ENCODE assay signal across 1 cellular context in genomic region chr6:138609801-138610430, GRCh38.
TF ChIP-seq lines count a peak whose summit lies in the region.

No MANE protein-coding gene starts in this region.

TF ChIP-seq in HepG2, 621 proteins besides CTCF, POLR2A, EP300 and RAD21 (continued from another document and continues in another):
- TF ChIP-seq TFAP4 (IDR thresholded peaks at IDR 0.05; ENCODE audit: borderline replicate concordance, low read depth), result no peak
- no peak for TF ChIP-seq SRY (CRISPR knock-in tag; IDR thresholded peaks at IDR 0.05)
- TF ChIP-seq RBM22 (optimal IDR thresholded peaks at IDR 0.05; ENCODE audit: low read length), result no peak
- TF ChIP-seq ZBTB42 (CRISPR knock-in tag; IDR thresholded peaks at IDR 0.05), result no peak
- TF ChIP-seq IRF1 (CRISPR knock-in tag; IDR thresholded peaks at IDR 0.05; ENCODE audit: low read depth), result no peak
- TF ChIP-seq RAD51 (IDR thresholded peaks at IDR 0.05; ENCODE audit: borderline replicate concordance), result no peak
- TF ChIP-seq STAT5B (CRISPR knock-in tag; IDR thresholded peaks at IDR 0.05), result no peak
- TF ChIP-seq ZNF740 (CRISPR knock-in tag; IDR thresholded peaks at IDR 0.05), result no peak
- TF ChIP-seq ZNF710 (CRISPR knock-in tag; IDR thresholded peaks at IDR 0.05; ENCODE audit: borderline replicate concordance), result no peak
- no peak for TF ChIP-seq NFYC (CRISPR knock-in tag; IDR thresholded peaks at IDR 0.05)
- TF ChIP-seq GMEB1 (CRISPR knock-in tag; IDR thresholded peaks at IDR 0.05; ENCODE audit: borderline replicate concordance), result no peak
- TF ChIP-seq PREB (CRISPR knock-in tag; IDR thresholded peaks at IDR 0.05), result no peak
- no peak for TF ChIP-seq NFATC3 (CRISPR knock-in tag; IDR thresholded peaks at IDR 0.05)
- no peak for TF ChIP-seq SRSF9 (IDR thresholded peaks at IDR 0.05; ENCODE audit: borderline replicate concordance, insufficient read depth, low read depth, low read length, poor library complexity, severe bottlenecking)
- TF ChIP-seq ZBTB46 (CRISPR knock-in tag; IDR thresholded peaks at IDR 0.05; ENCODE audit: borderline replicate concordance), result no peak
- TF ChIP-seq ZFX (CRISPR knock-in tag; IDR thresholded peaks at IDR 0.05; ENCODE audit: low read depth), result peak; percentile 30; the same call in 1 of the 2 replicates
- no peak for TF ChIP-seq SP2 (CRISPR knock-in tag; IDR thresholded peaks at IDR 0.05)
- no peak for TF ChIP-seq ZNF816 (CRISPR knock-in tag; IDR thresholded peaks at IDR 0.05; ENCODE audit: borderline replicate concordance)
- TF ChIP-seq TFDP2 (CRISPR knock-in tag; IDR thresholded peaks at IDR 0.05), result no peak
- no peak for TF ChIP-seq JDP2 (CRISPR knock-in tag; IDR thresholded peaks at IDR 0.05; ENCODE audit: borderline replicate concordance)
- TF ChIP-seq ARID5B (CRISPR knock-in tag; IDR thresholded peaks at IDR 0.05), result peak; percentile 33; the same call in 1 of the 2 replicates
- TF ChIP-seq ASH2L (IDR thresholded peaks at IDR 0.05; ENCODE audit: insufficient read length, low read depth, low read length), result peak; percentile 19
- no peak for TF ChIP-seq ZNF33B (CRISPR knock-in tag; IDR thresholded peaks at IDR 0.05)
- TF ChIP-seq PLSCR1 (CRISPR knock-in tag; IDR thresholded peaks at IDR 0.05; ENCODE audit: borderline replicate concordance), result no peak
- no peak for TF ChIP-seq GTF2F1 (IDR thresholded peaks at IDR 0.05; ENCODE audit: low read length)
- peak; percentile 81 for TF ChIP-seq ZNF205 (CRISPR knock-in tag; IDR thresholded peaks at IDR 0.05)
- no peak for TF ChIP-seq ZNF709 (CRISPR knock-in tag; IDR thresholded peaks at IDR 0.05)
- no peak for TF ChIP-seq TOPORS (CRISPR knock-in tag; IDR thresholded peaks at IDR 0.05)
- TF ChIP-seq ZBTB10 (CRISPR knock-in tag; IDR thresholded peaks at IDR 0.05; ENCODE audit: borderline replicate concordance), result no peak
- TF ChIP-seq ZNF280B (CRISPR knock-in tag; IDR thresholded peaks at IDR 0.05; ENCODE audit: borderline replicate concordance), result no peak
- TF ChIP-seq ZNF512 (CRISPR knock-in tag; IDR thresholded peaks at IDR 0.05), result no peak
- no peak for TF ChIP-seq FOXO1 (CRISPR knock-in tag; IDR thresholded peaks at IDR 0.05)
- no peak for TF ChIP-seq GTF3A (CRISPR knock-in tag; conservative IDR thresholded peaks at IDR 0.05)
- no peak for TF ChIP-seq CHD2 (IDR thresholded peaks at IDR 0.05; ENCODE audit: low read depth, low read length)
